ENCODE assay signal across 23 cellular contexts in the genomic region with DNA sequence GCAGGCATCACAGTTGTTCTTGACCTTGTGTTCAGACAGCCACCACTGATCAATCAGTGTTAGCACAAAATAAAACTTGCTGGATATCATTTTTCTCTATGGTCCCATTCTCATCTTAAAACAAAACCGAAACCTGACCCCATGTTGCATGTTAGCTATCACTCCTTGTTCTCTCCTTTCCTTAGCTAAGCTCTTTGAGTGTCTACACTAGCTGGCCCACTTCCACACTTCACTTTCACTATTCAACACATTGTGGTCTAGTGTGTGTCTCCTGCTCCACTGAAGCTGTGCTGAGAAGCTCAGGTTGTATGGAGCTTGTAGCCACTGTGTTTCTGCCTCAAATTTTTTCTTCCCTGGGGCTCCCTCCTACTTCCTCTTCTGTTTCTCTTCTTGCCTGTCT.
DNase-seq lines count a peak whose midpoint lies in the region; ATAC-seq, FAIRE-seq and TF ChIP-seq lines count a peak whose summit lies in the region.
"Had no signal": no experiment of that assay in that cellular context is flagged by ENCODE, and none has a peak within 500 bp of the region (broad histone marks: within the 10 kb centered on the region; RNA-seq: fewer than 3 reads in every experiment).

No MANE protein-coding gene starts in this region.

- H3K9me3 ChIP-seq in Loucy (ENCODE audit: insufficient read depth, low read depth, low read length) (no peaks in the 10 kb centered on the region), OCI-LY3 (ENCODE audit: insufficient read depth, low read length) (no peaks in the 10 kb centered on the region)
- H3K9me3 ChIP-seq: heart left ventricle, tibial artery had no signal

- H3K4me3 Mint-ChIP-seq in nephron progenitor cell, result no peak overlapping the region
- H3K4me3 Mint-ChIP-seq: activated naive CD4-positive, alpha-beta T cell treated with anti-CD3 and anti-CD28 coated beads for 36 hours; CD4-positive, alpha-beta T cell; naive thymus-derived CD4-positive, alpha-beta T cell; stimulated activated naive CD8-positive, alpha-beta T cell treated with anti-CD3 and anti-CD28 coated beads, Interleukin-15, Interleukin-2, amounts not matched to agents 100 ng/mL and 50 ng/mL, for 24 hours; T-helper 2 cell treated with Interferon-gamma antibody and Interleukin-4, amounts not matched to agents 5 μg/mL and 100 μg/mL, for 36 hours had no signal

- no peaks in the 10 kb centered on the region for H3K9me2 ChIP-seq in Loucy (replicated peaks; ENCODE audit: low read depth, low read length)

- H3K9me3 Mint-ChIP-seq in nephron progenitor cell, result no peaks in the 10 kb centered on the region
- H3K9me3 Mint-ChIP-seq: activated naive CD4-positive, alpha-beta T cell treated with anti-CD3 and anti-CD28 coated beads for 36 hours; T-helper 2 cell treated with Interferon-gamma antibody and Interleukin-4, amounts not matched to agents 5 μg/mL and 100 μg/mL, for 36 hours had no signal

- DNase-seq in nephron progenitor cell, result no peak
- DNase-seq in frontal cortex (ENCODE audit: low spot score in 2 of 2), result no peak
- DNase-seq in NK-92 (lab: John Stamatoyannopoulos, UW; ENCODE audit: unreplicated experiment), result no peak
- DNase-seq: activated CD4-positive, CD25-positive, alpha-beta regulatory T cell; activated naive CD4-positive, alpha-beta T cell treated with anti-CD3 and anti-CD28 coated beads for 36 hours; activated T-cell treated with anti-CD3 and anti-CD28 coated beads, Interleukin-2, amount 50 U/mL, for 1 hour; CD4-positive, alpha-beta T cell; DMS 273 treated with DMSO at 0.1 percent for 48 hours; heart left ventricle; Karpas-422; naive thymus-derived CD4-positive, alpha-beta T cell; NCI-H1694 treated with DMSO at 0.1 percent for 48 hours; stimulated activated CD4-positive, alpha-beta T cell treated with anti-CD3 and anti-CD28 coated beads, Interleukin-4, amount 100 ng/mL, for 4 hours; tibial artery had no signal

- no peak for TF ChIP-seq CTCF in Loucy (conservative IDR thresholded peaks at IDR 0.05; ENCODE audit: low read length)
- no peak for TF ChIP-seq CTCF in OCI-LY3 (IDR thresholded peaks at IDR 0.05; ENCODE audit: low read depth, low read length)
- no peak for TF ChIP-seq CTCF in nephron progenitor cell (IDR thresholded peaks at IDR 0.05)

- peak; percentile 40 for ATAC-seq in GM19351 (IDR thresholded peaks at IDR 0.05; ENCODE audit: unreplicated experiment)
- ATAC-seq in HG03108 (IDR thresholded peaks at IDR 0.05; ENCODE audit: unreplicated experiment), result no peak
- ATAC-seq: HCT116, heart left ventricle, SK-N-SH treated with all-trans-retinoic acid at 6 μM for 48 hours had no signal

- peaks cover 18% of the 10 kb centered on the region for H3K4me1 Mint-ChIP-seq in nephron progenitor cell
- H3K4me1 Mint-ChIP-seq: naive thymus-derived CD4-positive, alpha-beta T cell had no signal

- no peaks in the 10 kb centered on the region for H3K36me3 Mint-ChIP-seq in nephron progenitor cell (ENCODE audit: low read depth)
- H3K36me3 Mint-ChIP-seq: naive thymus-derived CD4-positive, alpha-beta T cell had no signal

- H3K4me3 ChIP-seq in Loucy (ENCODE audit: low read length, poor library complexity, severe bottlenecking) (no peak overlapping the region), OCI-LY3 (ENCODE audit: low read length) (no peak overlapping the region)
- H3K4me3 ChIP-seq: heart left ventricle, tibial artery had no signal

- H3K4me1 ChIP-seq in Loucy (ENCODE audit: insufficient read depth, low read length, poor library complexity, severe bottlenecking), result peaks cover 13% of the 10 kb centered on the region
- H3K4me1 ChIP-seq in OCI-LY3 (ENCODE audit: low read length), result peaks cover 8% of the 10 kb centered on the region; the same call in 1 of the 2 replicates
- H3K4me1 ChIP-seq: heart left ventricle, tibial artery had no signal

- H3F3A ChIP-seq in Loucy (ENCODE audit: low read depth), result no peaks in the 10 kb centered on the region

- H3K27me3 Mint-ChIP-seq in nephron progenitor cell (ENCODE audit: low read depth, poor library complexity), result peaks cover 6% of the 10 kb centered on the region
- H3K27me3 Mint-ChIP-seq: CD4-positive, alpha-beta T cell; naive thymus-derived CD4-positive, alpha-beta T cell; stimulated activated naive CD8-positive, alpha-beta T cell treated with anti-CD3 and anti-CD28 coated beads, Interleukin-15, Interleukin-2, amounts not matched to agents 100 ng/mL and 50 ng/mL, for 24 hours had no signal

- FAIRE-seq in frontal cortex (lab: Jason Lieb, UNC), result no peak
- FAIRE-seq: endothelial cell of umbilical vein had no signal

- H3K4me2 ChIP-seq in Loucy (ENCODE audit: low read depth, low read length, poor library complexity, severe bottlenecking) (peak overlapping the region; percentile 40), OCI-LY3 (ENCODE audit: low read length) (peak overlapping the region; percentile 33)

- H3K36me3 ChIP-seq in Loucy (ENCODE audit: insufficient read depth, low read length) (no peaks in the 10 kb centered on the region), OCI-LY3 (replicated peaks; ENCODE audit: low read depth, low read length) (no peaks in the 10 kb centered on the region)
- H3K36me3 ChIP-seq: heart left ventricle, tibial artery had no signal

- peak overlapping the region; percentile 33 for H3K9ac ChIP-seq in Loucy (ENCODE audit: low read depth, low read length, poor library complexity, severe bottlenecking)
- H3K9ac ChIP-seq in OCI-LY3 (ENCODE audit: low read length), result no peak overlapping the region

- H3K27ac ChIP-seq in OCI-LY3 (ENCODE audit: low read length), result no peak overlapping the region
- H3K27ac ChIP-seq: heart left ventricle, tibial artery had no signal

- H3K27me3 ChIP-seq in Loucy (ENCODE audit: insufficient read depth, low read length, poor library complexity, severe bottlenecking) (no peaks in the 10 kb centered on the region), OCI-LY3 (ENCODE audit: low read depth, low read length) (no peaks in the 10 kb centered on the region)
- H3K27me3 ChIP-seq: heart left ventricle, tibial artery had no signal

- H4K20me1 ChIP-seq in Loucy (ENCODE audit: insufficient read depth, low read length, poor library complexity, severe bottlenecking) (no peaks in the 10 kb centered on the region), OCI-LY3 (ENCODE audit: insufficient read depth, low read length) (no peaks in the 10 kb centered on the region)

- no peaks in the 10 kb centered on the region for H3K79me2 ChIP-seq in Loucy (ENCODE audit: insufficient read depth, low read length)
- no peaks in the 10 kb centered on the region for H3K79me2 ChIP-seq in OCI-LY3 (ENCODE audit: low read length)

- peak overlapping the region; percentile 7 for H3K27ac Mint-ChIP-seq in nephron progenitor cell
- H3K27ac Mint-ChIP-seq: activated naive CD4-positive, alpha-beta T cell treated with anti-CD3 and anti-CD28 coated beads for 36 hours; CD4-positive, alpha-beta T cell; naive thymus-derived CD4-positive, alpha-beta T cell; stimulated activated naive CD8-positive, alpha-beta T cell treated with anti-CD3 and anti-CD28 coated beads, Interleukin-15, Interleukin-2, amounts not matched to agents 100 ng/mL and 50 ng/mL, for 24 hours; T-helper 2 cell treated with Interferon-gamma antibody and Interleukin-4, amounts not matched to agents 5 μg/mL and 100 μg/mL, for 36 hours had no signal

- H2AFZ ChIP-seq in Loucy (ENCODE audit: low read length) (peak overlapping the region; percentile 89), OCI-LY3 (ENCODE audit: low read depth, low read length) (peak overlapping the region; percentile 32; the same call in 1 of the 2 replicates)
